In genomic region chr5:172543484-172544298, GRCh38 we compare ENCODE assay signal across 29 cellular contexts.
DNase-seq lines count a peak whose midpoint lies in the region; ATAC-seq and TF ChIP-seq lines count a peak whose summit lies in the region.
"Had no signal": no experiment of that assay in that cellular context is flagged by ENCODE, and none has a peak within 500 bp of the region (broad histone marks: within the 10 kb centered on the region; RNA-seq: fewer than 3 reads in every experiment).

No MANE protein-coding gene starts in this region.

- peaks cover 14% of the 10 kb centered on the region for H3K4me1 Mint-ChIP-seq in HFFc6 (ENCODE audit: low read depth)
- H3K4me1 Mint-ChIP-seq in Calu3 (ENCODE audit: low read depth, unreplicated experiment) = no peaks in the 10 kb centered on the region
- H3K4me1 Mint-ChIP-seq: stimulated activated memory B cell treated with anti-CD40 and anti-IgM and Interleukin-4, amounts not matched to agents 10 μg/mL and 1 μg/mL and 100 μg/mL, for 72 hours had no signal

- ATAC-seq in HG03175 (IDR thresholded peaks at IDR 0.05; ENCODE audit: unreplicated experiment) = no peak
- ATAC-seq: activated T-cell treated with anti-CD3 and anti-CD28 coated beads, Interleukin-2, amount 50 U/mL, for 4 hours; body of pancreas; lower lobe of right lung; mucosa of descending colon; pancreas; stimulated activated memory B cell treated with anti-CD40 and anti-IgM and Interleukin-4, amounts not matched to agents 10 μg/mL and 1 μg/mL and 100 μg/mL, for 72 hours had no signal

- no TSS peak for BruUV-seq in Calu3 (replicated peaks; lab: Mats Ljungman, UMichigan)

- H3K4me3 ChIP-seq in adipocyte (ENCODE audit: low read length) (no peak overlapping the region), osteoblast (ENCODE audit: insufficient read depth, low read length) (no peak overlapping the region)
- H3K4me3 ChIP-seq: body of pancreas, lower lobe of right lung, mucosa of descending colon, pancreas, SK-N-MC had no signal

- intact Hi-C loops in posterior vena cava (cut with DNase I) = no loop called here
- intact Hi-C loops in Calu3 (cut with micrococcal nuclease; ENCODE audit: unreplicated experiment) = no loop called here

- H3K4me3 Mint-ChIP-seq in HFFc6 (no peak overlapping the region), Calu3 (ENCODE audit: low read depth, unreplicated experiment) (no peak overlapping the region)
- H3K4me3 Mint-ChIP-seq: activated T-cell treated with anti-CD3 and anti-CD28 coated beads, Interleukin-2, amount 50 U/mL, for 4 hours; nephron progenitor cell; stimulated activated memory B cell treated with anti-CD40 and anti-IgM and Interleukin-4, amounts not matched to agents 10 μg/mL and 1 μg/mL and 100 μg/mL, for 72 hours had no signal

- H4K20me1 ChIP-seq in osteoblast (ENCODE audit: insufficient read depth, low read length) = no peaks in the 10 kb centered on the region

- no peak overlapping the region for H3K4me2 ChIP-seq in osteoblast (ENCODE audit: insufficient read depth, low read length)

- peaks cover 67% of the 10 kb centered on the region for H3K27me3 ChIP-seq in adipocyte (replicated peaks; ENCODE audit: control insufficient read depth, insufficient read depth, low read length)
- H3K27me3 ChIP-seq in osteoblast (ENCODE audit: insufficient read depth, low read length) = peaks cover 40% of the 10 kb centered on the region
- H3K27me3 ChIP-seq: body of pancreas, pancreas had no signal

- H3K9me3 ChIP-seq in adipocyte (ENCODE audit: control insufficient read depth, low read length) (no peaks in the 10 kb centered on the region), osteoblast (ENCODE audit: low read depth, low read length) (peaks cover 3% of the 10 kb centered on the region)
- H3K9me3 ChIP-seq: body of pancreas, lower lobe of right lung, mucosa of descending colon, pancreas had no signal

- CTCF ChIA-PET in Calu3 (lab: Charles Lee) = no interaction called here

- H3K4me1 ChIP-seq in adipocyte (ENCODE audit: control insufficient read depth, insufficient read depth, low read length) (no peaks in the 10 kb centered on the region), osteoblast (ENCODE audit: insufficient read depth, low read length) (no peaks in the 10 kb centered on the region)
- H3K4me1 ChIP-seq: body of pancreas, pancreas had no signal

- no peak overlapping the region for H3K9ac ChIP-seq in adipocyte (ENCODE audit: low read length)

- H2AFZ ChIP-seq in osteoblast (ENCODE audit: low read length) = no peak overlapping the region

- no peaks in the 10 kb centered on the region for H3K79me2 ChIP-seq in osteoblast (ENCODE audit: insufficient read depth, low read length)

- H3K36me3 Mint-ChIP-seq in HFFc6 (ENCODE audit: low read depth) = no peaks in the 10 kb centered on the region
- no peaks in the 10 kb centered on the region for H3K36me3 Mint-ChIP-seq in Calu3 (ENCODE audit: insufficient read depth, unreplicated experiment)
- H3K36me3 Mint-ChIP-seq: stimulated activated memory B cell treated with anti-CD40 and anti-IgM and Interleukin-4, amounts not matched to agents 10 μg/mL and 1 μg/mL and 100 μg/mL, for 72 hours had no signal

- TF ChIP-seq CTCF in HFFc6 (IDR thresholded peaks at IDR 0.05) (no peak), osteoblast (IDR thresholded peaks at IDR 0.05; ENCODE audit: extremely low read depth, low read depth, low read length) (no peak), Calu3 (IDR thresholded peaks at IDR 0.05; ENCODE audit: unreplicated experiment) (no peak)

- H3K9me3 Mint-ChIP-seq in HFFc6 = no peaks in the 10 kb centered on the region
- H3K9me3 Mint-ChIP-seq in Calu3 (ENCODE audit: low read depth, unreplicated experiment) = no peaks in the 10 kb centered on the region
- H3K9me3 Mint-ChIP-seq: activated T-cell treated with anti-CD3 and anti-CD28 coated beads, Interleukin-2, amount 50 U/mL, for 4 hours; nephron progenitor cell had no signal

- no peak overlapping the region for H3K27ac ChIP-seq in osteoblast (ENCODE audit: low read depth, low read length)
- H3K27ac ChIP-seq: body of pancreas, epithelial cell of prostate, lower lobe of right lung, pancreas, SK-N-MC had no signal

- no peak overlapping the region for H3K27ac Mint-ChIP-seq in HFFc6
- H3K27ac Mint-ChIP-seq in Calu3 (ENCODE audit: unreplicated experiment) = no peak overlapping the region
- H3K27ac Mint-ChIP-seq: nephron progenitor cell; stimulated activated memory B cell treated with anti-CD40 and anti-IgM and Interleukin-4, amounts not matched to agents 10 μg/mL and 1 μg/mL and 100 μg/mL, for 72 hours had no signal

- H3K36me3 ChIP-seq in adipocyte (ENCODE audit: control insufficient read depth, insufficient read depth, low read length, severe bottlenecking) (no peaks in the 10 kb centered on the region), osteoblast (ENCODE audit: insufficient read depth, low read length) (no peaks in the 10 kb centered on the region)
- H3K36me3 ChIP-seq: lower lobe of right lung, pancreas had no signal

- H3K27me3 Mint-ChIP-seq in HFFc6 (ENCODE audit: insufficient read depth) (peaks cover 26% of the 10 kb centered on the region), Calu3 (ENCODE audit: unreplicated experiment) (peaks cover 87% of the 10 kb centered on the region)

- DNase-seq in NCI-H2171 treated with DMSO at 0.1 percent for 48 hours (lab: John Stamatoyannopoulos, UW) = peak; percentile 7
- no peak for DNase-seq in NCI-H2171 (lab: John Stamatoyannopoulos, UW)
- peak; percentile 21 for DNase-seq in HFFc6
- DNase-seq in adipocyte (ENCODE audit: low read depth) = peak; percentile 9
- peak; percentile 9 for DNase-seq in posterior vena cava (ENCODE audit: low spot score)
- no peak for DNase-seq in osteoblast (ENCODE audit: insufficient read length, low spot score, missing footprints)
- no peak for DNase-seq in Calu3
- DNase-seq: activated CD4-positive, alpha-beta T cell treated with anti-CD3 and anti-CD28 coated beads for 1 hour; activated naive CD4-positive, alpha-beta T cell; activated T-cell treated with anti-CD3 and anti-CD28 coated beads, Interleukin-2, amount 50 U/mL, for 4 hours; DND-41; effector CD4-positive, alpha-beta T cell; glutamatergic neuron; GOT3; kidney; lower lobe of right lung; mucosa of descending colon; NCI-H2227 treated with DMSO at 0.1 percent for 48 hours; NCI-H774; nephron progenitor cell; pancreas; RPMI8226; stimulated activated CD4-positive, alpha-beta T cell treated with anti-CD3 and anti-CD28 coated beads, Interleukin-4, amount 100 ng/mL, for 24 hours; T-helper 2 cell had no signal

Comparison
In these comparisons a context has a peak if more than half of its experiments do, and no peak if none do; other contexts are left out.
1. DNase-seq: peak in NCI-H2171 treated with DMSO at 0.1 percent for 48 hours (single experiment), HFFc6 (single experiment), adipocyte (single experiment) and posterior vena cava (single experiment); none in NCI-H2171 (single experiment), osteoblast (single experiment) and Calu3 (single experiment).